ENCODE assay signal across 27 cellular contexts in genomic region chr5:8241558-8241957, GRCh38.
"Had no signal": no experiment of that assay in that cellular context is flagged by ENCODE, and none has a peak within 500 bp of the region (broad histone marks: within the 10 kb centered on the region; RNA-seq: fewer than 3 reads in every experiment).

No MANE protein-coding gene starts in this region.

- H3K4me1 Mint-ChIP-seq: endodermal cell, mesothelial cell of epicardium had no signal

- H3K4me3 Mint-ChIP-seq: dendritic cell treated with granulocyte-macrophage colony-stimulating factor and Interleukin-4, amounts not matched to agents 40 ng/mL and 50 ng/mL, for 4 days; effector memory CD8-positive, alpha-beta T cell; endodermal cell; mesothelial cell of epicardium had no signal

- H3K9me3 ChIP-seq: colonic mucosa, esophagus squamous epithelium, gastrocnemius medialis, lower lobe of right lung, mucosa of descending colon had no signal

- H3K27ac Mint-ChIP-seq: dendritic cell treated with granulocyte-macrophage colony-stimulating factor and Interleukin-4, amounts not matched to agents 40 ng/mL and 50 ng/mL, for 4 days; effector memory CD8-positive, alpha-beta T cell; endodermal cell; mesothelial cell of epicardium had no signal

- H3K4me3 ChIP-seq: colonic mucosa, esophagus squamous epithelium, gastrocnemius medialis, heart right ventricle, left lung, lower lobe of right lung, mucosa of descending colon had no signal

- FAIRE-seq: endometrium, islet of Langerhans, keratinocyte had no signal

- H3K27ac ChIP-seq: colonic mucosa, epithelial cell of prostate, esophagus squamous epithelium, gastrocnemius medialis, heart right ventricle, left lung, lower lobe of right lung had no signal

- H3K27me3 Mint-ChIP-seq: dendritic cell treated with granulocyte-macrophage colony-stimulating factor and Interleukin-4, amounts not matched to agents 40 ng/mL and 50 ng/mL, for 4 days; effector memory CD8-positive, alpha-beta T cell had no signal

- ATAC-seq: effector memory CD8-positive, alpha-beta T cell; esophagus mucosa; gastrocnemius medialis; heart right ventricle; left cardiac atrium; left lung; left ventricle myocardium superior; lower lobe of right lung; mucosa of descending colon had no signal

- H3K9me3 Mint-ChIP-seq: endodermal cell, mesothelial cell of epicardium had no signal

- H3K4me1 ChIP-seq: colonic mucosa, esophagus squamous epithelium, gastrocnemius medialis, heart right ventricle, left lung, lower lobe of right lung had no signal

- H3K36me3 Mint-ChIP-seq: mesothelial cell of epicardium had no signal

- DNase-seq: colonic mucosa; cortex of kidney; effector CD8-positive, alpha-beta T cell; effector memory CD8-positive, alpha-beta T cell; endodermal cell; erythroblast; esophagus squamous epithelium; foreskin fibroblast; foreskin melanocyte; gastrocnemius medialis; glutamatergic neuron; head of caudate nucleus; heart right ventricle; hippocampal formation; left cardiac atrium; left lung; left ventricle myocardium superior; lower lobe of right lung; mesenchymal stem cell; mucosa of descending colon had no signal
